ENCODE assay signal across 9 cellular contexts in genomic region chr1:92749024-92749634, GRCh38. TPM values are rescaled to one million over a fixed set of nuclear protein-coding genes. Genes with fewer than 3 reads are reported as not detected.
DNase-seq lines count a peak whose midpoint lies in the region; ATAC-seq, FAIRE-seq and TF ChIP-seq lines count a peak whose summit lies in the region.
"Had no signal": no experiment of that assay in that cellular context is flagged by ENCODE, and none has a peak within 500 bp of the region (broad histone marks: within the 10 kb centered on the region; RNA-seq: fewer than 3 reads in every experiment).

No MANE protein-coding gene starts in this region.

- H3K27ac Mint-ChIP-seq in CD4-positive, alpha-beta memory T cell: no peak overlapping the region
- no peak overlapping the region for H3K27ac Mint-ChIP-seq in MCF 10A (ENCODE audit: low read depth, unreplicated experiment)
- no peak overlapping the region for H3K27ac Mint-ChIP-seq in stimulated activated memory B cell treated with anti-CD40 and anti-IgM and Interleukin-4, amounts not matched to agents 10 μg/mL and 1 μg/mL and 100 μg/mL, for 72 hours

- H3K27me3 ChIP-seq in CD4-positive, alpha-beta memory T cell (ENCODE audit: insufficient read depth, low read length): no peaks in the 10 kb centered on the region
- no peaks in the 10 kb centered on the region for H3K27me3 ChIP-seq in keratinocyte (ENCODE audit: control insufficient read depth, extremely low read depth, insufficient read depth, low read length)

- peak; percentile 30 to 45 (median 38) for DNase-seq in CD4-positive, alpha-beta memory T cell
- peak; percentile 89 to 90 for DNase-seq in Kasumi-1 (lab: John Stamatoyannopoulos, UW)
- peak; percentile 74 for DNase-seq in RKO (ENCODE audit: low spot score)
- peak; percentile 74 for DNase-seq in MCF 10A (ENCODE audit: unreplicated experiment)
- peak; percentile 49 for DNase-seq in keratinocyte (ENCODE audit: low read depth, low spot score)

- CTCF ChIA-PET in CD4-positive, alpha-beta memory T cell (lab: Charles Lee; ENCODE audit: partially characterized antibody): interaction anchor here (0.6 to 3.0 kb wide), 33 partner anchors 9 to 1894 kb away, joined by 3 to 72 read pairs (median 4); partner anchors contain the start of genes EVI5 and RPL5
- CTCF ChIA-PET in MCF 10A (lab: Yijun Ruan, JAX): interaction anchor here (0.6 to 4.9 kb wide), 45 partner anchors 9 to 1330 kb away, joined by 3 to 61 read pairs (median 4); partner anchors contain the start of genes EVI5 and RPL5

- dilution Hi-C loops in keratinocyte (cut with MboI; ENCODE audit: extremely low pct_ligation_motif_present, low sequenced_read_pairs): no loop called here

- H3K36me3 Mint-ChIP-seq in CD4-positive, alpha-beta memory T cell: no peaks in the 10 kb centered on the region
- H3K36me3 Mint-ChIP-seq in MCF 10A (ENCODE audit: insufficient read depth, unreplicated experiment): no peaks in the 10 kb centered on the region
- no peaks in the 10 kb centered on the region for H3K36me3 Mint-ChIP-seq in stimulated activated memory B cell treated with anti-CD40 and anti-IgM and Interleukin-4, amounts not matched to agents 10 μg/mL and 1 μg/mL and 100 μg/mL, for 72 hours

- H3K9ac ChIP-seq in keratinocyte (ENCODE audit: control insufficient read depth, extremely low read depth, insufficient read depth, low read length): no peak overlapping the region

- H3K9me3 Mint-ChIP-seq in CD4-positive, alpha-beta memory T cell: no peaks in the 10 kb centered on the region
- H3K9me3 Mint-ChIP-seq in MCF 10A (ENCODE audit: unreplicated experiment): no peaks in the 10 kb centered on the region
- no peaks in the 10 kb centered on the region for H3K9me3 Mint-ChIP-seq in stimulated activated memory B cell treated with anti-CD40 and anti-IgM and Interleukin-4, amounts not matched to agents 10 μg/mL and 1 μg/mL and 100 μg/mL, for 72 hours

- TF ChIP-seq CTCF in MCF 10A (IDR thresholded peaks at IDR 0.05; ENCODE audit: unreplicated experiment) (peak; percentile 60), keratinocyte (optimal IDR thresholded peaks at IDR 0.05 in 1 of 3, IDR thresholded peaks at IDR 0.05 in 1 of 3, conservative IDR thresholded peaks at IDR 0.05 in 1 of 3; ENCODE audit: extremely low read depth in 1 of 3, insufficient read depth in 2 of 3, low read length in 3 of 3) (peak; percentile 72 to 84 (median 75))

- peaks cover 0 to 4% of the 10 kb centered on the region in 2 donors for H3K27me3 Mint-ChIP-seq in CD4-positive, alpha-beta memory T cell
- H3K27me3 Mint-ChIP-seq in MCF 10A (ENCODE audit: insufficient read depth, unreplicated experiment): no peaks in the 10 kb centered on the region
- H3K27me3 Mint-ChIP-seq in stimulated activated memory B cell treated with anti-CD40 and anti-IgM and Interleukin-4, amounts not matched to agents 10 μg/mL and 1 μg/mL and 100 μg/mL, for 72 hours: no peaks in the 10 kb centered on the region

- peak; percentile 61 for FAIRE-seq in keratinocyte (lab: Jason Lieb, UNC)

- no peak overlapping the region for H3K4me2 ChIP-seq in keratinocyte (ENCODE audit: control insufficient read depth, extremely low read depth, insufficient read depth, low read depth, low read length)

- H3K9me3 ChIP-seq in CD4-positive, alpha-beta memory T cell (ENCODE audit: control insufficient read depth in 1 of 2, low read length in 2 of 2): no peaks in the 10 kb centered on the region
- no peaks in the 10 kb centered on the region for H3K9me3 ChIP-seq in keratinocyte (ENCODE audit: control insufficient read depth, low read depth, low read length)

- no peaks in the 10 kb centered on the region for H3K4me1 ChIP-seq in CD4-positive, alpha-beta memory T cell (ENCODE audit: insufficient read depth, low read length)
- H3K4me1 ChIP-seq in keratinocyte (ENCODE audit: control insufficient read depth, extremely low read depth, insufficient read depth, low read length): peaks cover 11% of the 10 kb centered on the region

- peak; percentile 70 for ATAC-seq in GM18909 (IDR thresholded peaks at IDR 0.05; ENCODE audit: poor library complexity, unreplicated experiment)
- ATAC-seq in stimulated activated memory B cell treated with anti-CD40 and anti-IgM and Interleukin-4, amounts not matched to agents 10 μg/mL and 1 μg/mL and 100 μg/mL, for 72 hours: peak; percentile 64
- no peak for ATAC-seq in GM21447 (IDR thresholded peaks at IDR 0.05; ENCODE audit: unreplicated experiment)

- H2AFZ ChIP-seq in keratinocyte (ENCODE audit: control insufficient read depth, low read length): no peak overlapping the region

- no peaks in the 10 kb centered on the region for H3K9me1 ChIP-seq in keratinocyte (ENCODE audit: control insufficient read depth, extremely low read depth, insufficient read depth, low read length)

- no peak overlapping the region for H3K4me3 Mint-ChIP-seq in CD4-positive, alpha-beta memory T cell
- no peak overlapping the region for H3K4me3 Mint-ChIP-seq in MCF 10A (ENCODE audit: unreplicated experiment)
- no peak overlapping the region for H3K4me3 Mint-ChIP-seq in stimulated activated memory B cell treated with anti-CD40 and anti-IgM and Interleukin-4, amounts not matched to agents 10 μg/mL and 1 μg/mL and 100 μg/mL, for 72 hours

- no peak overlapping the region for H3K4me3 ChIP-seq in CD4-positive, alpha-beta memory T cell (ENCODE audit: low read length in 2 of 2)
- no peak overlapping the region for H3K4me3 ChIP-seq in keratinocyte (ENCODE audit: control insufficient read depth in 2 of 3, extremely low read depth in 1 of 3, insufficient read depth in 2 of 3, low read depth in 1 of 3, low read length in 3 of 3)
- H3K4me3 ChIP-seq: skin epidermis had no signal

- BruUV-seq in MCF 10A (replicated peaks; lab: Mats Ljungman, UMichigan): no TSS peak

- H3K79me2 ChIP-seq in keratinocyte (ENCODE audit: control insufficient read depth, insufficient read depth, low read length): peaks cover 82% of the 10 kb centered on the region

- intact Hi-C loops in CD4-positive, alpha-beta memory T cell (cut with micrococcal nuclease): loop anchor here (1.0 to 2.0 kb wide), 2 partner anchors 36 to 69 kb away; partner anchors contain the start of gene EVI5
- intact Hi-C loops in MCF 10A (cut with micrococcal nuclease): loop anchor here (1.0 to 5.0 kb wide), 3 partner anchors 36 to 437 kb away; partner anchors contain the start of gene EVI5

- no peak overlapping the region for H3K27ac ChIP-seq in CD4-positive, alpha-beta memory T cell (ENCODE audit: low read depth, low read length)
- no peak overlapping the region for H3K27ac ChIP-seq in keratinocyte (ENCODE audit: control insufficient read depth, insufficient read depth, low read length)
- H3K27ac ChIP-seq: skin epidermis had no signal

- H4K20me1 ChIP-seq in keratinocyte (ENCODE audit: control insufficient read depth, extremely low read depth, insufficient read depth, low read length): peaks cover 9% of the 10 kb centered on the region

- no peaks in the 10 kb centered on the region for H3K36me3 ChIP-seq in CD4-positive, alpha-beta memory T cell (ENCODE audit: insufficient read depth, low read length)
- peaks cover 0 to 4% of the 10 kb centered on the region in 2 experiments for H3K36me3 ChIP-seq in keratinocyte (ENCODE audit: control insufficient read depth in 2 of 2, extremely low read depth in 1 of 2, insufficient read depth in 2 of 2, low read length in 2 of 2)

- POLR2A ChIA-PET in CD4-positive, alpha-beta memory T cell (lab: Charles Lee; ENCODE audit: partially characterized antibody): interaction anchor here (0.7 kb wide), 1 partner anchor 763 kb away, joined by 3 read pairs; no protein-coding TSS in a partner anchor
- POLR2A ChIA-PET in MCF 10A (lab: Yijun Ruan, JAX): interaction anchor here (0.7 to 2.3 kb wide), 5 partner anchors 15 to 99 kb away, joined by 3 to 10 read pairs (median 4); partner anchors contain the start of genes EVI5 and RPL5

- H3K4me1 Mint-ChIP-seq in CD4-positive, alpha-beta memory T cell: no peaks in the 10 kb centered on the region
- H3K4me1 Mint-ChIP-seq in MCF 10A (ENCODE audit: insufficient read depth, unreplicated experiment): peaks cover 19% of the 10 kb centered on the region
- H3K4me1 Mint-ChIP-seq in stimulated activated memory B cell treated with anti-CD40 and anti-IgM and Interleukin-4, amounts not matched to agents 10 μg/mL and 1 μg/mL and 100 μg/mL, for 72 hours: peaks cover 21% of the 10 kb centered on the region

RNA-seq across cellular contexts. Expression of gene EVI5, which starts 35.8 kb away (rescaled TPM):
- total RNA-seq in CD4-positive, alpha-beta memory T cell: 1 to 10 TPM in 1 of 2 experiments, under 1 TPM in 1; 0.93 to 1.7 TPM
- polyA plus RNA-seq in CD4-positive, alpha-beta memory T cell: under 1 TPM; 0.16 to 0.21 TPM
- 23.2 and 25.0 TPM in 2 replicates for total RNA-seq in MCF 10A (2022)
- 11.2 to 25.4 TPM (median 23.2 TPM) in 3 replicates for polyA plus RNA-seq in keratinocyte
- polyA plus RNA-seq in keratinocyte (2011; ENCODE audit: low read depth): 231 TPM
- polyA plus RNA-seq in keratinocyte (2011; cell fraction: cytosol; rRNA removed): 12.5 and 18.7 TPM in 2 replicates
- polyA plus RNA-seq in keratinocyte (2011; cell fraction: nucleus; rRNA removed): 17.6 and 22.9 TPM in 2 replicates
- polyA plus RNA-seq in keratinocyte (2012; ENCODE audit: low replicate concordance): 8.4 and 23.4 TPM in 2 replicates
- 7.9 to 28.7 TPM (median 10.5 TPM) in 3 replicates for polyA minus RNA-seq in keratinocyte
- 54.3 TPM for polyA minus RNA-seq in keratinocyte (2011; cell fraction: cytosol; rRNA and poly(A)+ RNA removed)
- 36.1 and 68.0 TPM in 2 replicates for polyA minus RNA-seq in keratinocyte (2011; cell fraction: nucleus; rRNA and poly(A)+ RNA removed)

Comparison
In these comparisons a context has a peak if more than half of its experiments do, and no peak if none do; other contexts are left out.
1. DNase-seq: peak in every context shown above with its lines; median percentile 90 in Kasumi-1; 74 in RKO; 74 in MCF 10A; 49 in keratinocyte; 38 in CD4-positive, alpha-beta memory T cell.